ENCODE assay signal across 8 cellular contexts in genomic region chr22:41940853-41941765, GRCh38. TPM values are rescaled to one million over a fixed set of nuclear protein-coding genes. Genes with fewer than 3 reads are reported as not detected.
DNase-seq lines count a peak whose midpoint lies in the region; ATAC-seq and TF ChIP-seq lines count a peak whose summit lies in the region.

No MANE protein-coding gene starts in this region.

- no peaks in the 10 kb centered on the region for H3K27me3 Mint-ChIP-seq in natural killer cell (ENCODE audit: low read depth in 2 of 2)

- peaks cover 19 to 30% of the 10 kb centered on the region in 2 donors for H3K4me1 Mint-ChIP-seq in natural killer cell
- peaks cover 60% of the 10 kb centered on the region for H3K4me1 Mint-ChIP-seq in stimulated activated effector memory CD8-positive, alpha-beta T cell treated with anti-CD3 and anti-CD28 coated beads, Interleukin-12 subunit alpha, Interleukin-12 subunit beta, amount 100 ng/mL, for 72 hours

- peak overlapping the region; percentile 91 for H3K27ac ChIP-seq in OCI-LY7 (ENCODE audit: low read depth, low read length, poor library complexity, severe bottlenecking)
- peak overlapping the region; percentile 2 to 48 (median 46) for H3K27ac ChIP-seq in esophagus muscularis mucosa (replicated peaks in 1 of 4)

- CTCF ChIA-PET in OCI-LY7 (lab: Charles Lee; ENCODE audit: unreplicated experiment) = interaction anchor here (0.6 to 1.2 kb wide), 2 partner anchors 13 to 780 kb away, joined by 3 to 8 read pairs; partner anchors contain the start of gene A4GALT

- no peak overlapping the region for H3K4me3 Mint-ChIP-seq in natural killer cell
- peak overlapping the region; percentile 95 for H3K4me3 Mint-ChIP-seq in stimulated activated effector memory CD8-positive, alpha-beta T cell treated with anti-CD3 and anti-CD28 coated beads, Interleukin-12 subunit alpha, Interleukin-12 subunit beta, amount 100 ng/mL, for 72 hours

- H3K9me2 ChIP-seq in OCI-LY7 (ENCODE audit: insufficient read depth, low read length) = no peaks in the 10 kb centered on the region

- peak; percentile 30 for ATAC-seq in HG03469 (IDR thresholded peaks at IDR 0.05; ENCODE audit: unreplicated experiment)
- ATAC-seq in natural killer cell = peak; percentile 86 to 91 (median 88)
- peak; percentile 77 for ATAC-seq in stimulated activated effector memory CD8-positive, alpha-beta T cell treated with anti-CD3 and anti-CD28 coated beads, Interleukin-12 subunit alpha, Interleukin-12 subunit beta, amount 100 ng/mL, for 72 hours

- H3K9me3 Mint-ChIP-seq in natural killer cell = no peaks in the 10 kb centered on the region
- H3K9me3 Mint-ChIP-seq in stimulated activated effector memory CD8-positive, alpha-beta T cell treated with anti-CD3 and anti-CD28 coated beads, Interleukin-12 subunit alpha, Interleukin-12 subunit beta, amount 100 ng/mL, for 72 hours = no peaks in the 10 kb centered on the region

- no peak for TF ChIP-seq POLR2A in esophagus muscularis mucosa (IDR thresholded peaks at IDR 0.05; ENCODE audit: low read depth)

- peak overlapping the region; percentile 52 for H3K4me3 ChIP-seq in OCI-LY7 (ENCODE audit: low read depth, low read length, poor library complexity, severe bottlenecking)
- no peak overlapping the region for H3K4me3 ChIP-seq in esophagus muscularis mucosa

- H3K79me2 ChIP-seq in OCI-LY7 (ENCODE audit: insufficient read depth, low read depth, low read length) = peaks cover 49% of the 10 kb centered on the region

- H3K9me3 ChIP-seq in OCI-LY7 (ENCODE audit: low read length) (no peaks in the 10 kb centered on the region), esophagus muscularis mucosa (no peaks in the 10 kb centered on the region)

- TSS peak; percentile 25 for BruUV-seq in OCI-LY7 (replicated peaks; lab: Mats Ljungman, UMichigan)

- H3K36me3 ChIP-seq in OCI-LY7 (ENCODE audit: insufficient read depth, low read length) = peaks cover 91% of the 10 kb centered on the region
- H3K36me3 ChIP-seq in esophagus muscularis mucosa = no peaks in the 10 kb centered on the region

- intact Hi-C loops in OCI-LY7 (cut with micrococcal nuclease; ENCODE audit: unreplicated experiment) (loop anchor here (2.0 kb wide), 4 partner anchors 20 to 244 kb away; no protein-coding TSS in a partner anchor), esophagus muscularis mucosa (cut with DNase I) (loop anchor here (1.0 to 2.0 kb wide), 2 partner anchors 119 to 194 kb away; no protein-coding TSS in a partner anchor), natural killer cell (cut with micrococcal nuclease) (loop anchor here (1.0 kb wide), 4 partner anchors 119 to 275 kb away; no protein-coding TSS in a partner anchor)

- TF ChIP-seq EP300 in esophagus muscularis mucosa (IDR thresholded peaks at IDR 0.05) = no peak

- H3K4me1 ChIP-seq in OCI-LY7 (ENCODE audit: insufficient read depth, low read length, poor library complexity, severe bottlenecking) (peaks cover 83% of the 10 kb centered on the region), esophagus muscularis mucosa (peaks cover 19 to 30% (median 26%) of the 10 kb centered on the region in 4 donors)

- peak; percentile 92 for TF ChIP-seq CTCF in OCI-LY7 (conservative IDR thresholded peaks at IDR 0.05; ENCODE audit: low read length)
- TF ChIP-seq CTCF in esophagus muscularis mucosa (IDR thresholded peaks at IDR 0.05) = peak; percentile 90 to 97 (median 95)
- TF ChIP-seq CTCF in natural killer cell (IDR thresholded peaks at IDR 0.05) = peak; percentile 88

- H3K4me2 ChIP-seq in OCI-LY7 (ENCODE audit: low read length) = peak overlapping the region; percentile 70

- H4K20me1 ChIP-seq in OCI-LY7 (ENCODE audit: insufficient read depth, low read length) = peaks cover 4% of the 10 kb centered on the region; the same call in 1 of the 2 replicates

- H3K27ac Mint-ChIP-seq in natural killer cell = peak overlapping the region; percentile 83 to 91
- H3K27ac Mint-ChIP-seq in stimulated activated effector memory CD8-positive, alpha-beta T cell treated with anti-CD3 and anti-CD28 coated beads, Interleukin-12 subunit alpha, Interleukin-12 subunit beta, amount 100 ng/mL, for 72 hours = peak overlapping the region; percentile 99

- POLR2A ChIA-PET in OCI-LY7 (lab: Charles Lee) = interaction anchor here (0.8 to 1.4 kb wide), 5 partner anchors 13 to 118 kb away, joined by 3 to 9 read pairs (median 3); partner anchors contain the start of gene TNFRSF13C

- DNase-seq in NCI-H2081 (lab: John Stamatoyannopoulos, UW) = peak; percentile 42 to 50
- DNase-seq in NCI-H2081 treated with DMSO at 0.1 percent for 48 hours (lab: John Stamatoyannopoulos, UW) = no peak
- peak; percentile 85 for DNase-seq in OCI-LY7 (ENCODE audit: low spot score)
- DNase-seq in activated T-cell treated with anti-CD3 and anti-CD28 coated beads, Interleukin-2, amount 50 U/mL, for 1 hour = peak; percentile 89
- DNase-seq in esophagus muscularis mucosa (ENCODE audit: extremely low spot score) = no peak
- peak; percentile 83 for DNase-seq in natural killer cell
- peak; percentile 82 to 91 for DNase-seq in stimulated activated effector memory CD8-positive, alpha-beta T cell treated with anti-CD3 and anti-CD28 coated beads, Interleukin-12 subunit alpha, Interleukin-12 subunit beta, amount 100 ng/mL, for 72 hours (ENCODE audit: low spot score in 2 of 2)

- no peak overlapping the region for H2AFZ ChIP-seq in OCI-LY7 (ENCODE audit: low read length)

- no peaks in the 10 kb centered on the region for H3K36me3 Mint-ChIP-seq in natural killer cell
- peaks cover 100% of the 10 kb centered on the region for H3K36me3 Mint-ChIP-seq in stimulated activated effector memory CD8-positive, alpha-beta T cell treated with anti-CD3 and anti-CD28 coated beads, Interleukin-12 subunit alpha, Interleukin-12 subunit beta, amount 100 ng/mL, for 72 hours

- 30% methylated on average over 7 of the region's 13 CpGs for WGBS in esophagus muscularis mucosa

- peaks cover 0 to 4% (median 0%) of the 10 kb centered on the region in 4 donors for H3K27me3 ChIP-seq in esophagus muscularis mucosa

RNA-seq across cellular contexts. Expression of gene CENPM, which starts 5.8 kb away (rescaled TPM):
- 347 and 354 TPM in 2 replicates for total RNA-seq in OCI-LY7 (2014; rRNA removed; shearing (Covaris generic))
- total RNA-seq in OCI-LY7 (2022) (189 and 217 TPM in 2 replicates), esophagus muscularis mucosa (not detected), natural killer cell (1 to 10 TPM; 4.2 to 7.1 (median 6.1) TPM)

RNA-seq across cellular contexts. Expression of gene TNFRSF13C, which starts 14.5 kb away (rescaled TPM):
- total RNA-seq in OCI-LY7 (2014; rRNA removed; shearing (Covaris generic)) = 10.9 and 21.3 TPM in 2 replicates
- total RNA-seq in OCI-LY7 (2022) = 65.0 and 67.8 TPM in 2 replicates
- under 1 TPM in 2 of 4 donors, not detected in 2; 0.17 to 0.33 TPM for total RNA-seq in esophagus muscularis mucosa
- 1 to 10 TPM; 2.4 to 3.2 (median 2.7) TPM for total RNA-seq in natural killer cell

RNA-seq across cellular contexts. Expression of gene SHISA8, which starts 26.2 kb away (rescaled TPM):
- total RNA-seq in OCI-LY7 (2014; rRNA removed; shearing (Covaris generic)) = not detected in 2 replicates
- total RNA-seq in OCI-LY7 (2022) = 0.61 and 0.74 TPM in 2 replicates
- under 1 TPM in 1 of 4 donors, not detected in 3; 0.83 TPM for total RNA-seq in esophagus muscularis mucosa
- total RNA-seq in natural killer cell = under 1 TPM in 1 of 3 donors, not detected in 2; 0.24 TPM

RNA-seq across cellular contexts. Expression of gene SEPTIN3, which starts 28.1 kb away (rescaled TPM):
- total RNA-seq in OCI-LY7 (2014; rRNA removed; shearing (Covaris generic)) = 0.46 and 1.1 TPM in 2 replicates
- 1.9 and 2.1 TPM in 2 replicates for total RNA-seq in OCI-LY7 (2022)
- under 1 TPM; under 0.01 to 0.50 (median 0.36) TPM for total RNA-seq in esophagus muscularis mucosa
- total RNA-seq in natural killer cell = under 1 TPM in 1 of 3 donors, not detected in 2; 0.38 TPM

Comparison
In these comparisons a context has a peak if more than half of its experiments do, and no peak if none do; other contexts are left out.
1. DNase-seq: peak in NCI-H2081 (2 of 2), OCI-LY7 (single experiment), activated T-cell treated with anti-CD3 and anti-CD28 coated beads, Interleukin-2, amount 50 U/mL, for 1 hour (single experiment), natural killer cell (single experiment) and stimulated activated effector memory CD8-positive, alpha-beta T cell treated with anti-CD3 and anti-CD28 coated beads, Interleukin-12 subunit alpha, Interleukin-12 subunit beta, amount 100 ng/mL, for 72 hours (2 of 2); none in NCI-H2081 treated with DMSO at 0.1 percent for 48 hours (single experiment) and esophagus muscularis mucosa (single experiment).
2. ATAC-seq: peak in every context shown above with its lines; median percentile 88 in natural killer cell; 77 in stimulated activated effector memory CD8-positive, alpha-beta T cell treated with anti-CD3 and anti-CD28 coated beads, Interleukin-12 subunit alpha, Interleukin-12 subunit beta, amount 100 ng/mL, for 72 hours; 30 in HG03469.
3. RNA of gene CENPM, which starts 5.8 kb away (total RNA-seq): 189 to 354 TPM in OCI-LY7; 4.2 to 7.1 TPM in natural killer cell and not detected in esophagus muscularis mucosa; every median in the first group is over 10 times any median in the second.
4. Peak in every context shown above with its lines, with median percentiles within 50 percentile points of each other: CTCF ChIP-seq.